In the genomic region with DNA sequence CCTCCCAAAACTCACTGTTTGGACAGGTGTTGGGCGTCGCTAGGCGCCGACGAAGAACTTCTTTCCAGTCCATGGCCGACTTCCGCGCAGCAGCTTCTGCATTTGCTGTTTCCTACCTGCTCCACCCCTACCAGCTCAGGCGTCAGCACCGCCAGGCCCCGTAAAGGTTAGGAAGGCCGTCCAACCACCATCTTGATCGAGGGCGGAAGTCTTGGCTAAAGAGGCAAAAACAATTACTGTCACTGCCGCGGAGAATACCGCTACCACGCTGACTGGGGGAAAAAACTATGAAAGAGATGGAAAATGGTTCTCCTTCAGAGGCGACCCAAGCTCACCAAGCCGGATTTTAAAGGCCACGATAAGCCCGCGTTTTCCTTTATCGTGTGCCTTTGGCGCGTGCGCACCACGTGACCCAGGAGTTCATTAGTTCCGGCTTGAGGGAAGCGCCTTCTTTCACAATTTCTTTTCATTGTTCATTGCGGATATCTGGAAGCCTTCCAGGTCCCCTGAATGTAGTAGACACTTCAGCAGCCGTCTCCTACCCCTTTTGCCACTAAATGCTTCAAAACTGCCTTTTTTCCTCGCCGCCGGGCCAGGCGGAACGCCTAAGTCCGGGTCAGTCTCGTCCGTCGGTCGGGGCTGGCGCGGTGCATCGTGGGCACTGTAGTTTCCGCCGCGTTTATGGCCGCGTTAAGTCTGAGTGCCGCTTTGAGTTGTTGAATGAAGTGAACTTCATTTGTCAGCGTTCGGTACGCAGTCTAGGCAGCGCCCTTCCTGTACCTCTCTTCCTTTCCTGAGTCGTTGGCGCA, we compare ENCODE assay signal across 1 cellular context.
TF ChIP-seq lines count a peak whose summit lies in the region.

PPP2R3C (minus strand) TSS at position 104 of the 809 bp plus-strand sequence; CDS start at position 73, 31 bp downstream.
PRORP (plus strand) TSS at position 666 of the 809 bp plus-strand sequence. CDS start 694 bp downstream, outside the sequence.

TF ChIP-seq in H1, 55 proteins besides CTCF, POLR2A, EP300 and RAD21:
- TF ChIP-seq, protein P1, sequence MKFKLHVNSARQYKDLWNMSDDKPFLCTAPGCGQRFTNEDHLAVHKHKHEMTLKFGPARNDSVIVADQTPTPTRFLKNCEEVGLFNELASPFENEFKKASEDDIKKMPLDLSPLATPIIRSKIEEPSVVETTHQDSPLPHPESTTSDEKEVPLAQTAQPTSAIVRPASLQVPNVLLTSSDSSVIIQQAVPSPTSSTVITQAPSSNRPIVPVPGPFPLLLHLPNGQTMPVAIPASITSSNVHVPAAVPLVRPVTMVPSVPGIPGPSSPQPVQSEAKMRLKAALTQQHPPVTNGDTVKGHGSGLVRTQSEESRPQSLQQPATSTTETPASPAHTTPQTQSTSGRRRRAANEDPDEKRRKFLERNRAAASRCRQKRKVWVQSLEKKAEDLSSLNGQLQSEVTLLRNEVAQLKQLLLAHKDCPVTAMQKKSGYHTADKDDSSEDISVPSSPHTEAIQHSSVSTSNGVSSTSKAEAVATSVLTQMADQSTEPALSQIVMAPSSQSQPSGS (IDR thresholded peaks at IDR 0.05; ENCODE audit: low read length), result peak; percentile 64; the same call in 1 of the 2 replicates
- 0 out of 2 replicates have a peak, but pooled peaks have one; percentile 34 for TF ChIP-seq EGR1 (IDR thresholded peaks at IDR 0.05; ENCODE audit: borderline replicate concordance, low read depth, low read length)
- TF ChIP-seq, protein P2, sequence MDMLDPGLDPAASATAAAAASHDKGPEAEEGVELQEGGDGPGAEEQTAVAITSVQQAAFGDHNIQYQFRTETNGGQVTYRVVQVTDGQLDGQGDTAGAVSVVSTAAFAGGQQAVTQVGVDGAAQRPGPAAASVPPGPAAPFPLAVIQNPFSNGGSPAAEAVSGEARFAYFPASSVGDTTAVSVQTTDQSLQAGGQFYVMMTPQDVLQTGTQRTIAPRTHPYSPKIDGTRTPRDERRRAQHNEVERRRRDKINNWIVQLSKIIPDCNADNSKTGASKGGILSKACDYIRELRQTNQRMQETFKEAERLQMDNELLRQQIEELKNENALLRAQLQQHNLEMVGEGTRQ (IDR thresholded peaks at IDR 0.05; ENCODE audit: low read length), result peak; percentile 90
- peak; percentile 82 for TF ChIP-seq SAP30 (IDR thresholded peaks at IDR 0.05; ENCODE audit: insufficient read depth, insufficient replicate concordance, low read length)
- peak; percentile 66; the same call in 1 of the 2 replicates for TF ChIP-seq KDM5A (IDR thresholded peaks at IDR 0.05; ENCODE audit: low read length)
- TF ChIP-seq NRF1 (IDR thresholded peaks at IDR 0.05; ENCODE audit: low read depth, low read length), result no peak
- no peak for TF ChIP-seq JUND (IDR thresholded peaks at IDR 0.05; ENCODE audit: low read length)
- TF ChIP-seq CHD2 (IDR thresholded peaks at IDR 0.05; ENCODE audit: low read length), result peak; percentile 11; the same call in 1 of the 2 replicates
- TF ChIP-seq NANOG (IDR thresholded peaks at IDR 0.05; ENCODE audit: insufficient read depth, low read depth, low read length, poor library complexity, severe bottlenecking), result peak; percentile 32
- no peak for TF ChIP-seq GABPA (IDR thresholded peaks at IDR 0.05; ENCODE audit: borderline replicate concordance, insufficient read depth, low read length)
- no peak for TF ChIP-seq EZH2 (IDR thresholded peaks at IDR 0.05; ENCODE audit: low read depth, low read length, severe bottlenecking)
- TF ChIP-seq ASH2L (IDR thresholded peaks at IDR 0.05; ENCODE audit: low read length), result peak; percentile 94
- peak; percentile 92 for TF ChIP-seq TAF1 (IDR thresholded peaks at IDR 0.05; ENCODE audit: low read depth, low read length)
- no peak for TF ChIP-seq ZNF274 (IDR thresholded peaks at IDR 0.05; ENCODE audit: borderline replicate concordance, extremely low read depth, low read length)
- TF ChIP-seq POLR2AphosphoS5 (IDR thresholded peaks at IDR 0.05; ENCODE audit: low read depth, low read length), result peak; percentile 93
- TF ChIP-seq HDAC2 (IDR thresholded peaks at IDR 0.05; ENCODE audit: borderline replicate concordance in 1 of 2, low read depth in 2 of 2, low read length in 2 of 2), result 0 out of 4 replicates have a peak, but pooled peaks of 1 of the 2 experiments have one; percentile 60
- no peak for TF ChIP-seq SUZ12 (IDR thresholded peaks at IDR 0.05; ENCODE audit: low read length)
- TF ChIP-seq KDM4A (IDR thresholded peaks at IDR 0.05; ENCODE audit: low read depth, low read length, severe bottlenecking), result peak; percentile 82
- TF ChIP-seq TAF7 (optimal IDR thresholded peaks at IDR 0.05; ENCODE audit: borderline replicate concordance, low read depth, low read length), result peak; percentile 80
- TF ChIP-seq, protein P3, sequence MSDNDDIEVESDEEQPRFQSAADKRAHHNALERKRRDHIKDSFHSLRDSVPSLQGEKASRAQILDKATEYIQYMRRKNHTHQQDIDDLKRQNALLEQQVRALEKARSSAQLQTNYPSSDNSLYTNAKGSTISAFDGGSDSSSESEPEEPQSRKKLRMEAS (IDR thresholded peaks at IDR 0.05), result peak; percentile 97
- TF ChIP-seq GTF2F1 (IDR thresholded peaks at IDR 0.05; ENCODE audit: borderline replicate concordance, low read depth, low read length), result peak; percentile 69; the same call in 1 of the 2 replicates
- no peak for TF ChIP-seq RFX5 (IDR thresholded peaks at IDR 0.05; ENCODE audit: borderline replicate concordance, low read depth, low read length)
- TF ChIP-seq PHF8 (conservative IDR thresholded peaks at IDR 0.05; ENCODE audit: low read depth, low read length), result peak; percentile 80
- TF ChIP-seq SP2 (IDR thresholded peaks at IDR 0.05; ENCODE audit: low read length), result no peak
- TF ChIP-seq, protein P4, sequence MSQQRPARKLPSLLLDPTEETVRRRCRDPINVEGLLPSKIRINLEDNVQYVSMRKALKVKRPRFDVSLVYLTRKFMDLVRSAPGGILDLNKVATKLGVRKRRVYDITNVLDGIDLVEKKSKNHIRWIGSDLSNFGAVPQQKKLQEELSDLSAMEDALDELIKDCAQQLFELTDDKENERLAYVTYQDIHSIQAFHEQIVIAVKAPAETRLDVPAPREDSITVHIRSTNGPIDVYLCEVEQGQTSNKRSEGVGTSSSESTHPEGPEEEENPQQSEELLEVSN (IDR thresholded peaks at IDR 0.05), result peak; percentile 96
- peak; percentile 71 for TF ChIP-seq CREB1 (IDR thresholded peaks at IDR 0.05)
- peak; percentile 40 to 73; a peak in 3 of 4 replicates for TF ChIP-seq SIN3A (conservative IDR thresholded peaks at IDR 0.05 in 1 of 2, IDR thresholded peaks at IDR 0.05 in 1 of 2; ENCODE audit: low read depth in 1 of 2, low read length in 2 of 2)
- TF ChIP-seq, protein P5, sequence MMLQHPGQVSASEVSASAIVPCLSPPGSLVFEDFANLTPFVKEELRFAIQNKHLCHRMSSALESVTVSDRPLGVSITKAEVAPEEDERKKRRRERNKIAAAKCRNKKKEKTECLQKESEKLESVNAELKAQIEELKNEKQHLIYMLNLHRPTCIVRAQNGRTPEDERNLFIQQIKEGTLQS (IDR thresholded peaks at IDR 0.05; ENCODE audit: insufficient read depth, low read depth, low read length), result peak; percentile 58; the same call in 1 of the 2 replicates
- peak; percentile 97 for TF ChIP-seq YY1 (IDR thresholded peaks at IDR 0.05; ENCODE audit: low read depth, low read length)
- TF ChIP-seq JUN (IDR thresholded peaks at IDR 0.05; ENCODE audit: low read depth, low read length), result no peak
- TF ChIP-seq SIX5 (IDR thresholded peaks at IDR 0.05; ENCODE audit: low read depth, low read length), result peak; percentile 77
- 0 out of 2 replicates have a peak, but pooled peaks have one; percentile 37 for TF ChIP-seq SP1 (IDR thresholded peaks at IDR 0.05; ENCODE audit: low read depth, low read length)
- TF ChIP-seq TBP (IDR thresholded peaks at IDR 0.05; ENCODE audit: low read depth, low read length), result peak; percentile 90
- TF ChIP-seq TCF12 (IDR thresholded peaks at IDR 0.05; ENCODE audit: low read depth, low read length), result peak; percentile 77; the same call in 1 of the 2 replicates
